ENCODE assay signal across 8 cellular contexts in the genomic region with DNA sequence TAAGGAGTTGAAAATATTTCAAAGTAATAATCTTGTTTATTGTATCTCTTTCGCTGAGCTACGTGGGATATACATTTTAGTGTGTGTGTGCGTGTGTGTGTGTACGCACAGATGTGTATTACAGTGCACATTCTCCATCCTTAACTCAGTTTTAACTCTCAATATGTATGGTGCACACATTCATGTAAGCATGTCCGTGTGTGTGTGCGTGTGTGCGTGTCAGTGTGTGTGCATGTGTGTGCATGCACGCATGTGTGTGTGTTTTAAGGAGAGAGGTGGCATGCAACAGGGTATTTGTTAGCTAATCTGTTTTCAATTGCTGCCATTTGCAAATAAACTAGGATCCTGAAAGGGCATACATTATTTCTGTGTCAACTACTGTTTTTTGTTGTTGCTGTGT.
"Had no signal": no experiment of that assay in that cellular context is flagged by ENCODE, and none has a peak within 500 bp of the region (broad histone marks: within the 10 kb centered on the region; RNA-seq: fewer than 3 reads in every experiment).

No MANE protein-coding gene starts in this region.

- H3K4me2 ChIP-seq: GM23338 had no signal

- H3K4me3 ChIP-seq: GM23248, GM23338, HAP-1 had no signal

- DNase-seq: GM23248, GOT3, H7, H9, HCEC 1CT, HFFc6 had no signal

- H3K27ac ChIP-seq: GM23248 had no signal

- H2AFZ ChIP-seq: GM23248, GM23338 had no signal

- H3K9ac ChIP-seq: GM23248 had no signal

- H3K9me3 ChIP-seq: HAP-1 had no signal

- H3K4me1 ChIP-seq: HAP-1 had no signal

- H3K36me3 ChIP-seq: HAP-1 had no signal
